Comparison of ENCODE assay signal across 8 cellular contexts in genomic region chr9:34994429-34995287, GRCh38. TPM values are rescaled to one million over a fixed set of nuclear protein-coding genes. Genes with fewer than 3 reads are reported as not detected.
DNase-seq lines count a peak whose midpoint lies in the region; ATAC-seq and TF ChIP-seq lines count a peak whose summit lies in the region.

No MANE protein-coding gene starts in this region.

- no peaks in the 10 kb centered on the region for H3K27me3 Mint-ChIP-seq in CD4-positive, alpha-beta T cell
- peaks cover 7% of the 10 kb centered on the region for H3K27me3 Mint-ChIP-seq in neural progenitor cell (ENCODE audit: insufficient read depth, low read depth)

- no peaks in the 10 kb centered on the region for H3K9me3 Mint-ChIP-seq in CD4-positive, alpha-beta T cell
- no peaks in the 10 kb centered on the region for H3K9me3 Mint-ChIP-seq in neural progenitor cell

- H3K79me2 ChIP-seq in HCT116 (ENCODE audit: insufficient read depth, low read length) = no peaks in the 10 kb centered on the region
- no peaks in the 10 kb centered on the region for H3K79me2 ChIP-seq in neural progenitor cell (ENCODE audit: low read depth)

- RAD21 ChIA-PET in HCT116 (lab: Charles Lee; ENCODE audit: low non-redundant PET in 1 of 2, low total read pairs in 2 of 2, uncharacterized antibody in 2 of 2, unreplicated experiment in 2 of 2) = interaction anchor here (1.4 to 2.1 kb wide), 4 partner anchors 10 to 234 kb away, joined by 3 to 14 read pairs (median 8); no protein-coding TSS in a partner anchor

- H4K20me1 ChIP-seq in HCT116 (ENCODE audit: insufficient read depth) (no peaks in the 10 kb centered on the region), neural progenitor cell (ENCODE audit: low read depth) (no peaks in the 10 kb centered on the region)

- TF ChIP-seq CTCF in CD4-positive, alpha-beta T cell (IDR thresholded peaks at IDR 0.05) = peak; percentile 30
- TF ChIP-seq CTCF in HCT116 (IDR thresholded peaks at IDR 0.05 in 2 of 3, conservative IDR thresholded peaks at IDR 0.05 in 1 of 3; ENCODE audit: borderline replicate concordance in 1 of 3, insufficient read depth in 1 of 3, low read depth in 2 of 3, low read length in 2 of 3) (peak in 2 of 3 experiments; percentile 76 to 81; a peak in 4 of 6 replicates), Panc1 (IDR thresholded peaks at IDR 0.05) (no peak), neural progenitor cell (IDR thresholded peaks at IDR 0.05) (peak; percentile 72)

- no peaks in the 10 kb centered on the region for H3K9me3 ChIP-seq in CD4-positive, alpha-beta T cell (ENCODE audit: control insufficient read depth, low read length)
- H3K9me3 ChIP-seq in HCT116 (ENCODE audit: control insufficient read depth in 1 of 2, insufficient read depth in 1 of 2, low read depth in 1 of 2, low read length in 2 of 2) = no peaks in the 10 kb centered on the region
- no peaks in the 10 kb centered on the region for H3K9me3 ChIP-seq in Panc1 (ENCODE audit: control insufficient read depth, insufficient read depth, low read depth, low read length)
- H3K9me3 ChIP-seq in neural progenitor cell (ENCODE audit: low read depth) = no peaks in the 10 kb centered on the region

- H3F3A ChIP-seq in neural progenitor cell (ENCODE audit: low read depth) = peaks cover 13% of the 10 kb centered on the region

- in situ Hi-C loops in Panc1 (cut with HindIII; ENCODE audit: low pct_unique_long_range_greater_than_20kb, low sequenced_read_pairs) = no loop called here

- POLR2A ChIA-PET in CD4-positive, alpha-beta T cell (lab: Charles Lee) = no interaction called here
- POLR2A ChIA-PET in HCT116 (lab: Charles Lee) = interaction anchor here (0.6 to 2.4 kb wide), 6 partner anchors 32 to 95 kb away, joined by 3 to 8 read pairs (median 3); partner anchors contain the start of genes FANCG and VCP
- POLR2A ChIA-PET in Panc1 (lab: Charles Lee) = interaction anchor here (0.6 to 0.9 kb wide), 2 partner anchors 95 to 302 kb away, joined by 3 to 17 read pairs; no protein-coding TSS in a partner anchor

- no peaks in the 10 kb centered on the region for H3K36me3 Mint-ChIP-seq in CD4-positive, alpha-beta T cell (ENCODE audit: low read depth)
- H3K36me3 Mint-ChIP-seq in neural progenitor cell = peaks cover 23% of the 10 kb centered on the region

- H3K9me2 ChIP-seq in HCT116 (ENCODE audit: insufficient read depth) = no peaks in the 10 kb centered on the region

- H3K36me3 ChIP-seq in HCT116 (ENCODE audit: control insufficient read depth in 1 of 2, insufficient read depth in 2 of 2, low read length in 2 of 2) (0 out of 4 replicates have a peak, but pooled peaks cover 0 to 2% of the 10 kb centered on the region in 2 experiments), Panc1 (ENCODE audit: control insufficient read depth, insufficient read depth, low read length) (no peaks in the 10 kb centered on the region), neural progenitor cell (no peaks in the 10 kb centered on the region)

- intact Hi-C loops in CD4-positive, alpha-beta T cell (cut with DNase I, micrococcal nuclease) = loop anchor here in 1 of 2 experiments (5.0 kb wide), 2 partner anchors 537 to 818 kb away; partner anchors contain the start of genes DNAI1, FAM219A and SPAG8
- intact Hi-C loops in HCT116 (cut with micrococcal nuclease) (loop anchor here (5.0 kb wide), 1 partner anchor 103 kb away; the partner anchor contains the start of gene PIGO), Panc1 (cut with micrococcal nuclease; ENCODE audit: unreplicated experiment) (no loop called here)

- H3K27ac ChIP-seq in CD4-positive, alpha-beta T cell (ENCODE audit: low read depth, low read length) = no peak overlapping the region
- no peak overlapping the region for H3K27ac ChIP-seq in HCT116 (ENCODE audit: low read depth, low read length)
- H3K27ac ChIP-seq in Panc1 (ENCODE audit: low read length) = no peak overlapping the region
- H3K27ac ChIP-seq in neural progenitor cell = no peak overlapping the region

- no peak for DNase-seq in CD4-positive, alpha-beta T cell
- DNase-seq in HCT116 (ENCODE audit: low read depth, low spot score) = peak; percentile 29
- DNase-seq in Panc1 (ENCODE audit: low read depth, low spot score) = no peak
- DNase-seq in neural progenitor cell (ENCODE audit: low spot score) = peak; percentile 66
- no peak for DNase-seq in T-helper 9 cell

- ATAC-seq in CD4-positive, alpha-beta T cell (ENCODE audit: poor library complexity) = no peak
- ATAC-seq in HCT116 = peak; percentile 48
- peak; percentile 62 for ATAC-seq in Panc1
- peak; percentile 22 for ATAC-seq in esophagus mucosa
- ATAC-seq in HG02588 (IDR thresholded peaks at IDR 0.05; ENCODE audit: unreplicated experiment) = no peak
- ATAC-seq in HG03439 (IDR thresholded peaks at IDR 0.05; ENCODE audit: unreplicated experiment) = no peak

- no TSS peak for BruUV-seq in HCT116 (replicated peaks; lab: Mats Ljungman, UMichigan)
- BruUV-seq in Panc1 (replicated peaks; lab: Mats Ljungman, UMichigan) = no TSS peak

- H3K9ac ChIP-seq in HCT116 (ENCODE audit: low read length) (no peak overlapping the region), neural progenitor cell (no peak overlapping the region)

- H2AFZ ChIP-seq in HCT116 (ENCODE audit: low read depth, low read length, poor library complexity, severe bottlenecking) = no peak overlapping the region
- no peak overlapping the region for H2AFZ ChIP-seq in neural progenitor cell (replicated peaks)

- H3K27ac Mint-ChIP-seq in CD4-positive, alpha-beta T cell = no peak overlapping the region
- peak overlapping the region; percentile 59 for H3K27ac Mint-ChIP-seq in neural progenitor cell

- peaks cover 5% of the 10 kb centered on the region for H3K4me1 Mint-ChIP-seq in CD4-positive, alpha-beta T cell (ENCODE audit: low read depth)
- peaks cover 36% of the 10 kb centered on the region for H3K4me1 Mint-ChIP-seq in neural progenitor cell

- no peak overlapping the region for H3K4me3 Mint-ChIP-seq in CD4-positive, alpha-beta T cell
- peak overlapping the region; percentile 6 for H3K4me3 Mint-ChIP-seq in neural progenitor cell

- H3K4me1 ChIP-seq in HCT116 (ENCODE audit: control insufficient read depth in 1 of 2, insufficient read depth in 2 of 2, low read length in 2 of 2) (peaks cover 21 to 51% of the 10 kb centered on the region in 2 experiments), Panc1 (ENCODE audit: control insufficient read depth, insufficient read depth, low read length) (peaks cover 44% of the 10 kb centered on the region), neural progenitor cell (peaks cover 15% of the 10 kb centered on the region)

- H3K4me3 ChIP-seq in HCT116 (replicated peaks in 1 of 2; ENCODE audit: low read depth in 1 of 2, low read length in 2 of 2) (no peak overlapping the region), Panc1 (ENCODE audit: low read depth in 2 of 2, low read length in 2 of 2) (no peak overlapping the region), neural progenitor cell (no peak overlapping the region)

- CTCF ChIA-PET in CD4-positive, alpha-beta T cell (lab: Charles Lee) = interaction anchor here (1.5 to 1.6 kb wide), 2 partner anchors 10 to 95 kb away, joined by 6 to 7 read pairs; no protein-coding TSS in a partner anchor
- CTCF ChIA-PET in HCT116 (lab: Charles Lee) (interaction anchor here (0.8 to 5.7 kb wide), 17 partner anchors 8 to 609 kb away, joined by 3 to 83 read pairs (median 4); partner anchors contain the start of gene PIGO), Panc1 (lab: Charles Lee) (interaction anchor here (0.6 to 3.0 kb wide), 10 partner anchors 13 to 642 kb away, joined by 3 to 41 read pairs (median 4); partner anchors contain the start of gene FANCG)

- no peak for TF ChIP-seq POLR2A in HCT116 (IDR thresholded peaks at IDR 0.05; ENCODE audit: borderline replicate concordance, extremely low read depth, insufficient read depth, insufficient read length)

- no peaks in the 10 kb centered on the region for H3K27me3 ChIP-seq in CD4-positive, alpha-beta T cell (ENCODE audit: control insufficient read depth, insufficient read depth, low read length)
- H3K27me3 ChIP-seq in HCT116 (ENCODE audit: insufficient read depth, low read length) (no peaks in the 10 kb centered on the region), Panc1 (ENCODE audit: control insufficient read depth, insufficient read depth, low read length) (no peaks in the 10 kb centered on the region), neural progenitor cell (no peaks in the 10 kb centered on the region)

- TF ChIP-seq RAD21 in HCT116 (IDR thresholded peaks at IDR 0.05; ENCODE audit: low read depth) = no peak

- H3K4me2 ChIP-seq in HCT116 (ENCODE audit: low read length) (0 out of 2 replicates have a peak overlapping the region, but pooled peaks have one; percentile 22), neural progenitor cell (no peak overlapping the region)

TF ChIP-seq in HCT116, 20 proteins besides CTCF, POLR2A, EP300 and RAD21:
- TF ChIP-seq YY1 (IDR thresholded peaks at IDR 0.05; ENCODE audit: extremely low read depth, insufficient replicate concordance, low read depth, low read length) = no peak

RNA-seq across cellular contexts. Expression of gene DNAJB5, which starts 5.1 kb away (rescaled TPM):
- 1 to 10 TPM; 2.7 to 2.8 TPM for total RNA-seq in CD4-positive, alpha-beta T cell
- total RNA-seq in HCT116 (2021; ENCODE audit: unreplicated experiment) (3.6 TPM), Panc1 (2021; ENCODE audit: unreplicated experiment) (9.7 TPM), esophagus mucosa (3.4 TPM), neural progenitor cell (ENCODE audit: low replicate concordance) (17.4 and 26.9 TPM in 2 replicates)
- 4.2 and 4.7 TPM in 2 replicates for polyA plus RNA-seq in HCT116 (2012)
- polyA plus RNA-seq in Panc1 (2012; ENCODE audit: insufficient read length) = 13.9 TPM

RNA-seq across cellular contexts. Expression of gene PHF24, which starts 36.6 kb away (rescaled TPM):
- total RNA-seq in CD4-positive, alpha-beta T cell = not detected
- total RNA-seq in HCT116 (2021; ENCODE audit: unreplicated experiment) = 0.47 TPM
- 0.11 and 0.21 TPM in 2 replicates for polyA plus RNA-seq in HCT116 (2012)
- 0.08 TPM for total RNA-seq in Panc1 (2021; ENCODE audit: unreplicated experiment)
- polyA plus RNA-seq in Panc1 (2012; ENCODE audit: insufficient read length) = not detected
- 0.48 TPM for total RNA-seq in esophagus mucosa
- total RNA-seq in neural progenitor cell (ENCODE audit: low replicate concordance) = 0.71 and 1.8 TPM in 2 replicates

Comparison
In these comparisons a context has a peak if more than half of its experiments do, and no peak if none do; other contexts are left out.
1. ATAC-seq: peak in HCT116 (single experiment), Panc1 (single experiment) and esophagus mucosa (single experiment); none in CD4-positive, alpha-beta T cell (single experiment), HG02588 (single experiment) and HG03439 (single experiment).
2. DNase-seq: peak in HCT116 (single experiment) and neural progenitor cell (single experiment); none in CD4-positive, alpha-beta T cell (0 of 10), Panc1 (single experiment) and T-helper 9 cell (single experiment).